Comparison of ENCODE assay signal across 8 cellular contexts in genomic region chr22:36659762-36660509, GRCh38. TPM values are rescaled to one million over a fixed set of nuclear protein-coding genes. Genes with fewer than 3 reads are reported as not detected.
DNase-seq lines count a peak whose midpoint lies in the region; ATAC-seq lines count a peak whose summit lies in the region.

No MANE protein-coding gene starts in this region.

- ATAC-seq in left lobe of liver (peak; percentile 82), GM18517 (IDR thresholded peaks at IDR 0.05; ENCODE audit: unreplicated experiment) (no peak)

- DNase-seq in AML-193 (lab: John Stamatoyannopoulos, UW) (peak; percentile 68 to 70), HK-2 (ENCODE audit: unreplicated experiment) (peak; percentile 90), RKO (ENCODE audit: low spot score) (peak; percentile 83), cerebellar nuclear complex (lab: John Stamatoyannopoulos, UW) (peak; percentile 55 to 81), left lobe of liver (ENCODE audit: low spot score) (peak; percentile 70), DMS114 treated with DMSO at 0.1 percent for 48 hours (lab: John Stamatoyannopoulos, UW; ENCODE audit: unreplicated experiment) (no peak)
- DNase-seq in stimulated activated CD4-positive, alpha-beta T cell treated with anti-CD3 and anti-CD28 coated beads, TNF-alpha, amount 100 ng/mL, for 4 hours (ENCODE audit: low read depth in 3 of 3), result peak in 2 of 3 experiments; percentile 9

RNA-seq across cellular contexts. Expression of gene CACNG2, which starts 43.6 kb away (rescaled TPM):
- total RNA-seq in left lobe of liver, result not detected
